In the genomic region with DNA sequence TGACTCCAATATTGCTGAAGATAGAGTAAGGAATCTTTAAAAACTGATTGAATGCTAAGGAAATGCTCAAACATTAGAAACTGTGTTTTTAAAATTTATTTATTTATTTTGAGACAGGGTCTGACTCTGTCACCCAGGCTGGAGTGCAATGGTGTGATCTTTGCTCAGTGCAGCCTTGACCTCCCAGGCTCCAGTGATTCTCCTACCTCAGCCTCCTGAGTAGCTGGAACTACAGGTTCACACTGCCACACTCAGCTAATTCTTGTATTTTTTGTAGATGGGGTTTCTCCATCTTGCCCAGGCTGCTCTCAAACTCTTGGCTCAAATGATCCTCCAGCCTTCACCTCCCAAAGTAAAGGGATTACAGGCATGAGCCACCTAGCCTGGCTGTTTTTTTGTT, we compare ENCODE assay signal across 1 cellular context.
TF ChIP-seq lines count a peak whose summit lies in the region.

No MANE protein-coding gene starts in this region.

TF ChIP-seq in HepG2, 621 proteins besides CTCF, POLR2A, EP300 and RAD21 (continues in another document):
- TF ChIP-seq, protein P1, sequence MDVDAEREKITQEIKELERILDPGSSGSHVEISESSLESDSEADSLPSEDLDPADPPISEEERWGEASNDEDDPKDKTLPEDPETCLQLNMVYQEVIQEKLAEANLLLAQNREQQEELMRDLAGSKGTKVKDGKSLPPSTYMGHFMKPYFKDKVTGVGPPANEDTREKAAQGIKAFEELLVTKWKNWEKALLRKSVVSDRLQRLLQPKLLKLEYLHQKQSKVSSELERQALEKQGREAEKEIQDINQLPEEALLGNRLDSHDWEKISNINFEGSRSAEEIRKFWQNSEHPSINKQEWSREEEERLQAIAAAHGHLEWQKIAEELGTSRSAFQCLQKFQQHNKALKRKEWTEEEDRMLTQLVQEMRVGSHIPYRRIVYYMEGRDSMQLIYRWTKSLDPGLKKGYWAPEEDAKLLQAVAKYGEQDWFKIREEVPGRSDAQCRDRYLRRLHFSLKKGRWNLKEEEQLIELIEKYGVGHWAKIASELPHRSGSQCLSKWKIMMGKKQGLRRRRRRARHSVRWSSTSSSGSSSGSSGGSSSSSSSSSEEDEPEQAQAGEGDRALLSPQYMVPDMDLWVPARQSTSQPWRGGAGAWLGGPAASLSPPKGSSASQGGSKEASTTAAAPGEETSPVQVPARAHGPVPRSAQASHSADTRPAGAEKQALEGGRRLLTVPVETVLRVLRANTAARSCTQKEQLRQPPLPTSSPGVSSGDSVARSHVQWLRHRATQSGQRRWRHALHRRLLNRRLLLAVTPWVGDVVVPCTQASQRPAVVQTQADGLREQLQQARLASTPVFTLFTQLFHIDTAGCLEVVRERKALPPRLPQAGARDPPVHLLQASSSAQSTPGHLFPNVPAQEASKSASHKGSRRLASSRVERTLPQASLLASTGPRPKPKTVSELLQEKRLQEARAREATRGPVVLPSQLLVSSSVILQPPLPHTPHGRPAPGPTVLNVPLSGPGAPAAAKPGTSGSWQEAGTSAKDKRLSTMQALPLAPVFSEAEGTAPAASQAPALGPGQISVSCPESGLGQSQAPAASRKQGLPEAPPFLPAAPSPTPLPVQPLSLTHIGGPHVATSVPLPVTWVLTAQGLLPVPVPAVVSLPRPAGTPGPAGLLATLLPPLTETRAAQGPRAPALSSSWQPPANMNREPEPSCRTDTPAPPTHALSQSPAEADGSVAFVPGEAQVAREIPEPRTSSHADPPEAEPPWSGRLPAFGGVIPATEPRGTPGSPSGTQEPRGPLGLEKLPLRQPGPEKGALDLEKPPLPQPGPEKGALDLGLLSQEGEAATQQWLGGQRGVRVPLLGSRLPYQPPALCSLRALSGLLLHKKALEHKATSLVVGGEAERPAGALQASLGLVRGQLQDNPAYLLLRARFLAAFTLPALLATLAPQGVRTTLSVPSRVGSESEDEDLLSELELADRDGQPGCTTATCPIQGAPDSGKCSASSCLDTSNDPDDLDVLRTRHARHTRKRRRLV (CRISPR knock-in tag; IDR thresholded peaks at IDR 0.05), result no peak
- TF ChIP-seq FLYWCH1 (CRISPR knock-in tag; IDR thresholded peaks at IDR 0.05) (no peak), NR2F1 (CRISPR knock-in tag; IDR thresholded peaks at IDR 0.05) (0 out of 4 replicates have a peak, but pooled peaks of 1 of the 2 experiments have one; percentile 15), ZNF350 (CRISPR knock-in tag; IDR thresholded peaks at IDR 0.05; ENCODE audit: borderline replicate concordance, low read depth) (no peak), NR2F6 (IDR thresholded peaks at IDR 0.05) (peak; percentile 28; the same call in 1 of the 2 replicates), NR2F6 (CRISPR knock-in tag; IDR thresholded peaks at IDR 0.05) (peak; percentile 45; the same call in 1 of the 2 replicates), XRCC5 (optimal IDR thresholded peaks at IDR 0.05; ENCODE audit: low read length) (no peak), ZFYVE20 (CRISPR knock-in tag; IDR thresholded peaks at IDR 0.05; ENCODE audit: borderline replicate concordance, low read depth) (no peak), FOXK1 (CRISPR knock-in tag; IDR thresholded peaks at IDR 0.05; ENCODE audit: borderline replicate concordance, low read depth) (no peak), SIX4 (CRISPR knock-in tag; IDR thresholded peaks at IDR 0.05) (no peak), ZNF749 (CRISPR knock-in tag; IDR thresholded peaks at IDR 0.05; ENCODE audit: borderline replicate concordance) (no peak), ZFP62 (CRISPR knock-in tag; IDR thresholded peaks at IDR 0.05) (no peak), ZNF75D (CRISPR knock-in tag; IDR thresholded peaks at IDR 0.05; ENCODE audit: borderline replicate concordance) (no peak), SMAD3 (CRISPR knock-in tag; IDR thresholded peaks at IDR 0.05) (no peak), RARA (CRISPR knock-in tag; IDR thresholded peaks at IDR 0.05) (peak; percentile 37; the same call in 1 of the 2 replicates), CHD4 (IDR thresholded peaks at IDR 0.05; ENCODE audit: borderline replicate concordance, low read length) (no peak), ZFAT (CRISPR knock-in tag; conservative IDR thresholded peaks at IDR 0.05) (no peak), ZNF260 (CRISPR knock-in tag; IDR thresholded peaks at IDR 0.05; ENCODE audit: borderline replicate concordance, low read depth) (no peak), BHLHE40 (IDR thresholded peaks at IDR 0.05; ENCODE audit: low read length) (no peak), HNF4A (CRISPR knock-in tag; IDR thresholded peaks at IDR 0.05) (peak; percentile 42), ZNF343 (CRISPR knock-in tag; IDR thresholded peaks at IDR 0.05) (no peak), ZFP90 (CRISPR knock-in tag; IDR thresholded peaks at IDR 0.05; ENCODE audit: borderline replicate concordance) (no peak), ASH2L (IDR thresholded peaks at IDR 0.05; ENCODE audit: insufficient read length, low read depth, low read length) (no peak)
- TF ChIP-seq, protein P2, sequence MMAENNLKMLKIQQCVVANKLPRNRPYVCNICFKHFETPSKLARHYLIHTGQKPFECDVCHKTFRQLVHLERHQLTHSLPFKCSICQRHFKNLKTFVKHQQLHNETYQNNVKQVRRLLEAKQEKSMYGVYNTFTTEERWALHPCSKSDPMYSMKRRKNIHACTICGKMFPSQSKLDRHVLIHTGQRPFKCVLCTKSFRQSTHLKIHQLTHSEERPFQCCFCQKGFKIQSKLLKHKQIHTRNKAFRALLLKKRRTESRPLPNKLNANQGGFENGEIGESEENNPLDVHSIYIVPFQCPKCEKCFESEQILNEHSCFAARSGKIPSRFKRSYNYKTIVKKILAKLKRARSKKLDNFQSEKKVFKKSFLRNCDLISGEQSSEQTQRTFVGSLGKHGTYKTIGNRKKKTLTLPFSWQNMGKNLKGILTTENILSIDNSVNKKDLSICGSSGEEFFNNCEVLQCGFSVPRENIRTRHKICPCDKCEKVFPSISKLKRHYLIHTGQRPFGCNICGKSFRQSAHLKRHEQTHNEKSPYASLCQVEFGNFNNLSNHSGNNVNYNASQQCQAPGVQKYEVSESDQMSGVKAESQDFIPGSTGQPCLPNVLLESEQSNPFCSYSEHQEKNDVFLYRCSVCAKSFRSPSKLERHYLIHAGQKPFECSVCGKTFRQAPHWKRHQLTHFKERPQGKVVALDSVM (CRISPR knock-in tag; IDR thresholded peaks at IDR 0.05), result peak; percentile 82
- TF ChIP-seq, protein P3, sequence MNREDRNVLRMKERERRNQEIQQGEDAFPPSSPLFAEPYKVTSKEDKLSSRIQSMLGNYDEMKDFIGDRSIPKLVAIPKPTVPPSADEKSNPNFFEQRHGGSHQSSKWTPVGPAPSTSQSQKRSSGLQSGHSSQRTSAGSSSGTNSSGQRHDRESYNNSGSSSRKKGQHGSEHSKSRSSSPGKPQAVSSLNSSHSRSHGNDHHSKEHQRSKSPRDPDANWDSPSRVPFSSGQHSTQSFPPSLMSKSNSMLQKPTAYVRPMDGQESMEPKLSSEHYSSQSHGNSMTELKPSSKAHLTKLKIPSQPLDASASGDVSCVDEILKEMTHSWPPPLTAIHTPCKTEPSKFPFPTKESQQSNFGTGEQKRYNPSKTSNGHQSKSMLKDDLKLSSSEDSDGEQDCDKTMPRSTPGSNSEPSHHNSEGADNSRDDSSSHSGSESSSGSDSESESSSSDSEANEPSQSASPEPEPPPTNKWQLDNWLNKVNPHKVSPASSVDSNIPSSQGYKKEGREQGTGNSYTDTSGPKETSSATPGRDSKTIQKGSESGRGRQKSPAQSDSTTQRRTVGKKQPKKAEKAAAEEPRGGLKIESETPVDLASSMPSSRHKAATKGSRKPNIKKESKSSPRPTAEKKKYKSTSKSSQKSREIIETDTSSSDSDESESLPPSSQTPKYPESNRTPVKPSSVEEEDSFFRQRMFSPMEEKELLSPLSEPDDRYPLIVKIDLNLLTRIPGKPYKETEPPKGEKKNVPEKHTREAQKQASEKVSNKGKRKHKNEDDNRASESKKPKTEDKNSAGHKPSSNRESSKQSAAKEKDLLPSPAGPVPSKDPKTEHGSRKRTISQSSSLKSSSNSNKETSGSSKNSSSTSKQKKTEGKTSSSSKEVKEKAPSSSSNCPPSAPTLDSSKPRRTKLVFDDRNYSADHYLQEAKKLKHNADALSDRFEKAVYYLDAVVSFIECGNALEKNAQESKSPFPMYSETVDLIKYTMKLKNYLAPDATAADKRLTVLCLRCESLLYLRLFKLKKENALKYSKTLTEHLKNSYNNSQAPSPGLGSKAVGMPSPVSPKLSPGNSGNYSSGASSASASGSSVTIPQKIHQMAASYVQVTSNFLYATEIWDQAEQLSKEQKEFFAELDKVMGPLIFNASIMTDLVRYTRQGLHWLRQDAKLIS (CRISPR knock-in tag; IDR thresholded peaks at IDR 0.05), result no peak
- TF ChIP-seq, protein P4, sequence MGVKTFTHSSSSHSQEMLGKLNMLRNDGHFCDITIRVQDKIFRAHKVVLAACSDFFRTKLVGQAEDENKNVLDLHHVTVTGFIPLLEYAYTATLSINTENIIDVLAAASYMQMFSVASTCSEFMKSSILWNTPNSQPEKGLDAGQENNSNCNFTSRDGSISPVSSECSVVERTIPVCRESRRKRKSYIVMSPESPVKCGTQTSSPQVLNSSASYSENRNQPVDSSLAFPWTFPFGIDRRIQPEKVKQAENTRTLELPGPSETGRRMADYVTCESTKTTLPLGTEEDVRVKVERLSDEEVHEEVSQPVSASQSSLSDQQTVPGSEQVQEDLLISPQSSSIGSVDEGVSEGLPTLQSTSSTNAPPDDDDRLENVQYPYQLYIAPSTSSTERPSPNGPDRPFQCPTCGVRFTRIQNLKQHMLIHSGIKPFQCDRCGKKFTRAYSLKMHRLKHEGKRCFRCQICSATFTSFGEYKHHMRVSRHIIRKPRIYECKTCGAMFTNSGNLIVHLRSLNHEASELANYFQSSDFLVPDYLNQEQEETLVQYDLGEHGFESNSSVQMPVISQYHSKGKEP (CRISPR knock-in tag; IDR thresholded peaks at IDR 0.05), result no peak
- TF ChIP-seq, protein P5, sequence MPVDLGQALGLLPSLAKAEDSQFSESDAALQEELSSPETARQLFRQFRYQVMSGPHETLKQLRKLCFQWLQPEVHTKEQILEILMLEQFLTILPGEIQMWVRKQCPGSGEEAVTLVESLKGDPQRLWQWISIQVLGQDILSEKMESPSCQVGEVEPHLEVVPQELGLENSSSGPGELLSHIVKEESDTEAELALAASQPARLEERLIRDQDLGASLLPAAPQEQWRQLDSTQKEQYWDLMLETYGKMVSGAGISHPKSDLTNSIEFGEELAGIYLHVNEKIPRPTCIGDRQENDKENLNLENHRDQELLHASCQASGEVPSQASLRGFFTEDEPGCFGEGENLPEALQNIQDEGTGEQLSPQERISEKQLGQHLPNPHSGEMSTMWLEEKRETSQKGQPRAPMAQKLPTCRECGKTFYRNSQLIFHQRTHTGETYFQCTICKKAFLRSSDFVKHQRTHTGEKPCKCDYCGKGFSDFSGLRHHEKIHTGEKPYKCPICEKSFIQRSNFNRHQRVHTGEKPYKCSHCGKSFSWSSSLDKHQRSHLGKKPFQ (CRISPR knock-in tag; IDR thresholded peaks at IDR 0.05; ENCODE audit: insufficient replicate concordance), result peak; percentile 75
- TF ChIP-seq, protein P6, sequence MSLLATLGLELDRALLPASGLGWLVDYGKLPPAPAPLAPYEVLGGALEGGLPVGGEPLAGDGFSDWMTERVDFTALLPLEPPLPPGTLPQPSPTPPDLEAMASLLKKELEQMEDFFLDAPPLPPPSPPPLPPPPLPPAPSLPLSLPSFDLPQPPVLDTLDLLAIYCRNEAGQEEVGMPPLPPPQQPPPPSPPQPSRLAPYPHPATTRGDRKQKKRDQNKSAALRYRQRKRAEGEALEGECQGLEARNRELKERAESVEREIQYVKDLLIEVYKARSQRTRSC (CRISPR knock-in tag; IDR thresholded peaks at IDR 0.05; ENCODE audit: low read depth), result no peak
- TF ChIP-seq, protein P7, sequence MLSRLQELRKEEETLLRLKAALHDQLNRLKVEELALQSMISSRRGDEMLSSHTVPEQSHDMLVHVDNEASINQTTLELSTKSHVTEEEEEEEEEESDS (CRISPR knock-in tag; IDR thresholded peaks at IDR 0.05; ENCODE audit: borderline replicate concordance), result no peak
- TF ChIP-seq, protein P8, sequence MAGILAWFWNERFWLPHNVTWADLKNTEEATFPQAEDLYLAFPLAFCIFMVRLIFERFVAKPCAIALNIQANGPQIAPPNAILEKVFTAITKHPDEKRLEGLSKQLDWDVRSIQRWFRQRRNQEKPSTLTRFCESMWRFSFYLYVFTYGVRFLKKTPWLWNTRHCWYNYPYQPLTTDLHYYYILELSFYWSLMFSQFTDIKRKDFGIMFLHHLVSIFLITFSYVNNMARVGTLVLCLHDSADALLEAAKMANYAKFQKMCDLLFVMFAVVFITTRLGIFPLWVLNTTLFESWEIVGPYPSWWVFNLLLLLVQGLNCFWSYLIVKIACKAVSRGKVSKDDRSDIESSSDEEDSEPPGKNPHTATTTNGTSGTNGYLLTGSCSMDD (CRISPR knock-in tag; IDR thresholded peaks at IDR 0.05), result no peak
- TF ChIP-seq, protein P9, sequence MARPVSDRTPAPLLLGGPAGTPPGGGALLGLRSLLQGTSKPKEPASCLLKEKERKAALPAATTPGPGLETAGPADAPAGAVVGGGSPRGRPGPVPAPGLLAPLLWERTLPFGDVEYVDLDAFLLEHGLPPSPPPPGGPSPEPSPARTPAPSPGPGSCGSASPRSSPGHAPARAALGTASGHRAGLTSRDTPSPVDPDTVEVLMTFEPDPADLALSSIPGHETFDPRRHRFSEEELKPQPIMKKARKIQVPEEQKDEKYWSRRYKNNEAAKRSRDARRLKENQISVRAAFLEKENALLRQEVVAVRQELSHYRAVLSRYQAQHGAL (CRISPR knock-in tag; IDR thresholded peaks at IDR 0.05; ENCODE audit: not compliant biosample characterization), result no peak
- TF ChIP-seq, protein P10, sequence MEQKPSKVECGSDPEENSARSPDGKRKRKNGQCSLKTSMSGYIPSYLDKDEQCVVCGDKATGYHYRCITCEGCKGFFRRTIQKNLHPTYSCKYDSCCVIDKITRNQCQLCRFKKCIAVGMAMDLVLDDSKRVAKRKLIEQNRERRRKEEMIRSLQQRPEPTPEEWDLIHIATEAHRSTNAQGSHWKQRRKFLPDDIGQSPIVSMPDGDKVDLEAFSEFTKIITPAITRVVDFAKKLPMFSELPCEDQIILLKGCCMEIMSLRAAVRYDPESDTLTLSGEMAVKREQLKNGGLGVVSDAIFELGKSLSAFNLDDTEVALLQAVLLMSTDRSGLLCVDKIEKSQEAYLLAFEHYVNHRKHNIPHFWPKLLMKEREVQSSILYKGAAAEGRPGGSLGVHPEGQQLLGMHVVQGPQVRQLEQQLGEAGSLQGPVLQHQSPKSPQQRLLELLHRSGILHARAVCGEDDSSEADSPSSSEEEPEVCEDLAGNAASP (CRISPR knock-in tag; IDR thresholded peaks at IDR 0.05; ENCODE audit: borderline replicate concordance), result peak; percentile 21; the same call in 1 of the 2 replicates
- TF ChIP-seq, protein P11, sequence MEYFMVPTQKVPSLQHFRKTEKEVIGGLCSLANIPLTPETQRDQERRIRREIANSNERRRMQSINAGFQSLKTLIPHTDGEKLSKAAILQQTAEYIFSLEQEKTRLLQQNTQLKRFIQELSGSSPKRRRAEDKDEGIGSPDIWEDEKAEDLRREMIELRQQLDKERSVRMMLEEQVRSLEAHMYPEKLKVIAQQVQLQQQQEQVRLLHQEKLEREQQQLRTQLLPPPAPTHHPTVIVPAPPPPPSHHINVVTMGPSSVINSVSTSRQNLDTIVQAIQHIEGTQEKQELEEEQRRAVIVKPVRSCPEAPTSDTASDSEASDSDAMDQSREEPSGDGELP (IDR thresholded peaks at IDR 0.05; ENCODE audit: borderline replicate concordance, low read depth), result no peak
